Comparison of ENCODE assay signal across 27 cellular contexts in the genomic region with DNA sequence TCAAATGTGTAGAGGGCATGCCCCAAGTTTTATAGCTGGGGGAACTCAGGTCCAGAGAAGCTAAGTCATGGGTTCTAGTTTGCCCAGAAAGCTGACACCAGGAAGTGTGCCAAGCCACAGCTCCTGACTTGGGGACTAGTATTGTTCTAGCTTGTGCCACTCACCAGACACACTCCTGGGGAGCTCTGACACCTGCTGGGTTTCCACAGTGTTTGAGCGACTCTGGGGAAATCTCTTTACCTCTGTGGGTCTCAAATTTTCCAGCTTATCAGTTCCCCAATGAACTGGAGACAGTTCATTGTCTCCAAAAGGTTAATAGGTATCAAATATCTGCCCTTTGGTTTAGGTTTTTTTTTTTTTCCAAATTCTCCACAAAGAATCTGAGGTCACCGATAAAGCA. TPM values are rescaled to one million over a fixed set of nuclear protein-coding genes. Genes with fewer than 3 reads are reported as not detected.
"Had no signal": no experiment of that assay in that cellular context is flagged by ENCODE, and none has a peak within 500 bp of the region (broad histone marks: within the 10 kb centered on the region; RNA-seq: fewer than 3 reads in every experiment).

No MANE protein-coding gene starts in this region.

- H3K27ac ChIP-seq: dorsolateral prefrontal cortex, gastrocnemius medialis, heart left ventricle, pancreas, right atrium auricular region, suprapubic skin, transverse colon, upper lobe of right lung, uterus had no signal

- DNase-seq: effector CD4-positive, alpha-beta T cell; foreskin fibroblast; gastrocnemius medialis; heart left ventricle; kidney; natural killer cell; occipital lobe; pancreas; stimulated activated CD4-positive, alpha-beta T cell treated with anti-CD3 and anti-CD28 coated beads, Interleukin-12 subunit alpha, Interleukin-12 subunit beta, amount 100 ng/mL, for 4 hours; stimulated activated CD4-positive, alpha-beta T cell treated with anti-CD3 and anti-CD28 coated beads, Interleukin-1b, Interleukin-23, amount 100 ng/mL, for 48 hours; stimulated activated CD4-positive, alpha-beta T cell treated with anti-CD3 and anti-CD28 coated beads, Interleukin-4, amount 100 ng/mL, for 1 hour; stimulated activated CD8-positive, alpha-beta memory T cell treated with anti-CD3 and anti-CD28 coated beads, Interleukin-4, amount 100 ng/mL, for 48 hours; stimulated activated naive CD4-positive, alpha-beta T cell; stimulated activated naive CD8-positive, alpha-beta T cell treated with anti-CD3 and anti-CD28 coated beads, Interleukin-15, amount 100 ng/mL, for 72 hours; transverse colon; upper lobe of right lung; uterus had no signal

- H3K4me1 ChIP-seq: pancreas, upper lobe of right lung had no signal

- H3K36me3 ChIP-seq: gastrocnemius medialis, heart left ventricle, pancreas, right atrium auricular region, suprapubic skin, transverse colon, upper lobe of right lung, uterus had no signal

- H3K9me3 ChIP-seq: gastrocnemius medialis, heart left ventricle, pancreas, right atrium auricular region, suprapubic skin, transverse colon, upper lobe of right lung, uterus had no signal

- H3K27me3 ChIP-seq: right atrium auricular region, uterus had no signal

- H3K4me3 ChIP-seq: dorsolateral prefrontal cortex, gastrocnemius medialis, heart left ventricle, hepatocyte, lung, pancreas, right atrium auricular region, smooth muscle cell, suprapubic skin, transverse colon, upper lobe of right lung, uterus had no signal

- H3K4me2 ChIP-seq: hepatocyte, smooth muscle cell had no signal

- ATAC-seq: gastrocnemius medialis; heart left ventricle; left lobe of liver; natural killer cell; pancreas; sciatic nerve; stimulated activated naive CD8-positive, alpha-beta T cell treated with anti-CD3 and anti-CD28 coated beads, Interleukin-15, amount 100 ng/mL, for 72 hours had no signal

RNA-seq across cellular contexts. Expression of a gene that starts 4.2 kb away (rescaled TPM):
- total RNA-seq: gastrocnemius medialis, heart left ventricle, lung, mononuclear cell, natural killer cell, occipital lobe, posterior vena cava, right atrium auricular region, sciatic nerve, suprapubic skin, transverse colon, uterus had no signal

RNA-seq across cellular contexts. Expression of a gene that starts 21.7 kb away (rescaled TPM):
- total RNA-seq: mononuclear cell, natural killer cell, occipital lobe, posterior vena cava, right atrium auricular region, suprapubic skin had no signal

RNA-seq across cellular contexts. Expression of a gene that starts 25.9 kb away (rescaled TPM):
- total RNA-seq: heart left ventricle, mononuclear cell, natural killer cell, occipital lobe, pancreas, posterior vena cava, sciatic nerve, smooth muscle cell had no signal
